Comparison of ENCODE assay signal across 8 cellular contexts in the genomic region with DNA sequence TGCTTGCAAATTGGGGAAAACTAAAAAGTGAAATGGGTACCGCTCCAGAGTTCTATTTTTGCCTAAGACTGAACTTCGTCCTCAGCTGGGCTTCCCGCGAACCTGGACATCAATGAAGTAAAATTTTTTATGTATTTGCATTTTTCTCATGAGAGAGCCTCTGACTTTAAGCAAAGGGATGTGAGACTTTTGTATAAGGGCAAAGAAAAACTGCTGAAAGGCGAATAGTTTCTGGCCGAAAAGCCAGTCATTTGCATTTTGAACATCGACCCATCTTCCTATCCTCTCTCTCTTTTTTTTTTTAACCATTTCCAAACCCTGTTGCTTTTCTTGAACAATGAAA. TPM values are rescaled to one million over a fixed set of nuclear protein-coding genes. Genes with fewer than 3 reads are reported as not detected.
DNase-seq lines count a peak whose midpoint lies in the region; ATAC-seq, FAIRE-seq and TF ChIP-seq lines count a peak whose summit lies in the region.

No MANE protein-coding gene starts in this region.

- H3K4me1 ChIP-seq in GM23248 (ENCODE audit: insufficient read depth) (peaks cover 19% of the 10 kb centered on the region), left lung (peaks cover 7 to 34% of the 10 kb centered on the region in 2 donors), upper lobe of right lung (peaks cover 17% of the 10 kb centered on the region)

- H3K9me3 ChIP-seq in GM23248 (ENCODE audit: low read depth) (no peaks in the 10 kb centered on the region), left lung (no peaks in the 10 kb centered on the region), upper lobe of right lung (no peaks in the 10 kb centered on the region)

- intact Hi-C loops in left lung (cut with DNase I): no loop called here
- intact Hi-C loops in upper lobe of right lung (cut with DNase I): no loop called here

- DNase-seq in AG10803 (ENCODE audit: low read depth): no peak
- DNase-seq in GM23248: no peak
- no peak for DNase-seq in left lung
- no peak for DNase-seq in upper lobe of right lung
- DNase-seq in urothelium cell line (ENCODE audit: low spot score): no peak
- no peak for DNase-seq in foreskin melanocyte
- DNase-seq in stimulated activated CD4-positive, alpha-beta T cell treated with anti-CD3 and anti-CD28 coated beads, Interleukin-4, amount 100 ng/mL, for 4 hours: no peak

- H3K36me3 ChIP-seq in GM23248 (ENCODE audit: low read depth) (peaks cover 19% of the 10 kb centered on the region), left lung (peaks cover 9 to 37% of the 10 kb centered on the region in 2 donors), upper lobe of right lung (peaks cover 42% of the 10 kb centered on the region)

- peaks cover 16% of the 10 kb centered on the region for H3F3A ChIP-seq in GM23248 (ENCODE audit: insufficient read depth)

- H3K27me3 ChIP-seq in GM23248 (replicated peaks; ENCODE audit: insufficient read depth): no peaks in the 10 kb centered on the region
- no peaks in the 10 kb centered on the region for H3K27me3 ChIP-seq in left lung
- H3K27me3 ChIP-seq in upper lobe of right lung: no peaks in the 10 kb centered on the region

- no peaks in the 10 kb centered on the region for H3K9me3 Mint-ChIP-seq in activated T-helper 17 cell treated with anti-CD3 and anti-CD28 coated beads, Interleukin-2, amount 50 U/mL, for 72 hours

- H3K79me2 ChIP-seq in GM23248 (ENCODE audit: insufficient read depth): peaks cover 41% of the 10 kb centered on the region

- H3K4me2 ChIP-seq in GM23248 (ENCODE audit: unreplicated experiment): peak overlapping the region; percentile 99

- H3K27me3 Mint-ChIP-seq in activated T-helper 17 cell treated with anti-CD3 and anti-CD28 coated beads, Interleukin-2, amount 50 U/mL, for 72 hours: no peaks in the 10 kb centered on the region

- peaks cover 47% of the 10 kb centered on the region for H3K36me3 Mint-ChIP-seq in activated T-helper 17 cell treated with anti-CD3 and anti-CD28 coated beads, Interleukin-2, amount 50 U/mL, for 72 hours (ENCODE audit: low read depth)

- H2AFZ ChIP-seq in GM23248: peak overlapping the region; percentile 94

- no peaks in the 10 kb centered on the region for H4K20me1 ChIP-seq in GM23248 (ENCODE audit: insufficient read depth)

- no peak for ATAC-seq in activated T-helper 17 cell treated with anti-CD3 and anti-CD28 coated beads, Interleukin-2, amount 50 U/mL, for 72 hours (replicated peaks)
- ATAC-seq in left lung (no peak), upper lobe of right lung (no peak)

- H3K4me3 Mint-ChIP-seq in activated T-helper 17 cell treated with anti-CD3 and anti-CD28 coated beads, Interleukin-2, amount 50 U/mL, for 72 hours: peak overlapping the region; percentile 88

- no peaks in the 10 kb centered on the region for H3K9me2 ChIP-seq in GM23248 (ENCODE audit: insufficient read depth)

- H3K4me1 Mint-ChIP-seq in activated T-helper 17 cell treated with anti-CD3 and anti-CD28 coated beads, Interleukin-2, amount 50 U/mL, for 72 hours: peaks cover 6% of the 10 kb centered on the region

- peak overlapping the region; percentile 96 for H3K9ac ChIP-seq in GM23248

- no peak for FAIRE-seq in urothelium cell line (lab: Jason Lieb, UNC)

- H3K4me3 ChIP-seq in AG10803 (ENCODE audit: low read length) (peak overlapping the region; percentile 79), GM23248 (peak overlapping the region; percentile 90), left lung (peak overlapping the region; percentile 85 to 86), upper lobe of right lung (peak overlapping the region; percentile 98)

- TF ChIP-seq CTCF in AG10803 (conservative IDR thresholded peaks at IDR 0.05; ENCODE audit: low read length) (no peak), left lung (IDR thresholded peaks at IDR 0.05) (no peak), upper lobe of right lung (IDR thresholded peaks at IDR 0.05) (no peak)

- H3K27ac ChIP-seq in GM23248 (peak overlapping the region; percentile 92), left lung (peak overlapping the region; percentile 83), upper lobe of right lung (peak overlapping the region; percentile 91)

- 1% methylated on average over 7 of the region's 7 CpGs for WGBS in GM23248 (ENCODE audit: low coverage in 1 of 2, low lambda C conversion rate in 2 of 2, missing lambda C conversion rate in 2 of 2), 2 experiments

- peak overlapping the region; percentile 91 for H3K27ac Mint-ChIP-seq in activated T-helper 17 cell treated with anti-CD3 and anti-CD28 coated beads, Interleukin-2, amount 50 U/mL, for 72 hours

- in situ Hi-C loops in GM23248 (cut with MboI): no loop called here

RNA-seq across cellular contexts. Expression of a gene that starts 0.6 kb away (rescaled TPM):
- total RNA-seq in GM23248 (2014; rRNA removed; shearing (Covaris generic)): 61.7 and 80.7 TPM in 2 replicates
- 48.7 and 56.9 TPM in 2 replicates for polyA plus RNA-seq in GM23248 (2016; fragmentation: Nextera tagmentation; extraction: Ambion mirVana)
- 10 to 100 TPM; 76.6 to 82.0 TPM for total RNA-seq in activated T-helper 17 cell treated with anti-CD3 and anti-CD28 coated beads, Interleukin-2, amount 50 U/mL, for 72 hours
- total RNA-seq in left lung (10 to 100 TPM; 44.5 to 47.0 TPM), upper lobe of right lung (43.6 TPM)

RNA-seq across cellular contexts. Expression of a gene that starts 46.8 kb away (rescaled TPM):
- 17.8 and 19.3 TPM in 2 replicates for total RNA-seq in GM23248 (2014; rRNA removed; shearing (Covaris generic))
- polyA plus RNA-seq in GM23248 (2016; fragmentation: Nextera tagmentation; extraction: Ambion mirVana): 36.6 and 38.4 TPM in 2 replicates
- 10 to 100 TPM; 28.8 to 44.0 TPM for total RNA-seq in activated T-helper 17 cell treated with anti-CD3 and anti-CD28 coated beads, Interleukin-2, amount 50 U/mL, for 72 hours
- 10 to 100 TPM; 12.9 to 20.4 TPM for total RNA-seq in left lung
- 19.5 TPM for total RNA-seq in upper lobe of right lung

RNA-seq across cellular contexts. Expression of a gene that starts 49.6 kb away (rescaled TPM):
- total RNA-seq in GM23248 (2014; rRNA removed; shearing (Covaris generic)): 118 and 152 TPM in 2 replicates
- 173 and 187 TPM in 2 replicates for polyA plus RNA-seq in GM23248 (2016; fragmentation: Nextera tagmentation; extraction: Ambion mirVana)
- 100 to 1,000 TPM; 111 to 180 TPM for total RNA-seq in activated T-helper 17 cell treated with anti-CD3 and anti-CD28 coated beads, Interleukin-2, amount 50 U/mL, for 72 hours
- total RNA-seq in left lung (100 to 1,000 TPM in 1 of 2 donors, 10 to 100 TPM in 1; 98.1 to 136 TPM), upper lobe of right lung (97.6 TPM)
